Comparison of ENCODE assay signal across 8 cellular contexts in the genomic region with DNA sequence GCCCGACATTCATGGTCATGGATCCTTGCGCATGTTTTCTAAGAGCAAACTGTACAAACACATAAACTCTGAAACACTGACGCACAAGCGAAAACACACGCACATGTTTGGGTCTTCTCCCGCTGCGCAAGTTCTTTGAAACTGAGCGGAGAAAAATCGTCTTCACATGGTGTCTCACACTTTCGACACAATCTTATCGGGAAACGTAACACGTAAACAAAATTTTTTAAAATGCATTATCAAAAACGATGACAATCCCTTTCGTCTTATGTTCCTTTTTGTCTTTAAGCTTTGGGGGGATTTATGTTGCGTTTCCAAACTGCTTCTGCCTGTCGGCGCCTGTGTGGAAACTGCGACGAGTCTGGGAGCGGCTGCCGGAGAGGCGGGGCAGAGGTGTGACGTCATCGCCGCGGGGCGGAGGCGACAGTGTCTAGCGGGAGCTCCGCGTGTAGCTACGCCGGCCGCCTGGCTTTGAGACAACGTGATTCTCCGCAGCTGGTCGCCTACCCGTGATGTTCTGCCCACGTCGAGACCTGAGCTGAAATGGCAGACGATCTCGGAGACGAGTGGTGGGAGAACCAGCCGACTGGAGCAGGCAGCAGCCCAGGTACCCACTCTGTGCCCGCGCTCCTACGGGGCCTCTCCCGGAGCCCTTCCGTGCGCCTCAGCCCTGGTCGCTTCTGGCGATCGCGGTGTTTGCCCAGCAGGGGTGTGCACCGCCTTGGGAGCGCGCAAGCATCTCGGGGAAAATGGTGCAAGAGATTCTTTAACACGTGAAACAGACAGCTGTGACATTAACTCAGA. TPM values are rescaled to one million over a fixed set of nuclear protein-coding genes. Genes with fewer than 3 reads are reported as not detected.
DNase-seq lines count a peak whose midpoint lies in the region; ATAC-seq, FAIRE-seq and TF ChIP-seq lines count a peak whose summit lies in the region.

A gene (plus strand): TSS at position 426 of the 804 bp plus-strand sequence.

- peak; percentile 32 for TF ChIP-seq CTCF in Loucy (conservative IDR thresholded peaks at IDR 0.05; ENCODE audit: low read length)

- peak within 1 kb of the TSS; percentile 92 for H3K4me3 Mint-ChIP-seq in natural killer cell treated with Interleukin-12 subunit alpha and Interleukin-12 subunit beta and Interleukin-15 and Interleukin-18, amount 100 ng/mL, for 72 hours

- DNase-seq in H54 (ENCODE audit: insufficient read length, low spot score) = peak; percentile 67
- DNase-seq in activated T-helper 9 cell treated with anti-CD3 and anti-CD28 coated beads, Interleukin-2, amount 50 U/mL, for 16 hours (ENCODE audit: low read depth) = peak; percentile 94
- peak; percentile 92 for DNase-seq in fibroblast of peridontal ligament (ENCODE audit: extremely low read depth)
- peak; percentile 94 for DNase-seq in natural killer cell treated with Interleukin-12 subunit alpha and Interleukin-12 subunit beta and Interleukin-15 and Interleukin-18, amount 100 ng/mL, for 72 hours (ENCODE audit: low spot score)
- peak; percentile 98 for DNase-seq in stimulated activated naive CD8-positive, alpha-beta T cell treated with anti-CD3 and anti-CD28 coated beads, Interleukin-15, Interleukin-2, amounts not matched to agents 100 U/mL and 50 U/mL, for 24 hours

- H3K27me3 Mint-ChIP-seq in natural killer cell treated with Interleukin-12 subunit alpha and Interleukin-12 subunit beta and Interleukin-15 and Interleukin-18, amount 100 ng/mL, for 72 hours = peaks cover 0 to under 1% of the 10 kb centered on the region in 2 donors

- no peaks in the 10 kb centered on the region for H3K9me3 Mint-ChIP-seq in natural killer cell treated with Interleukin-12 subunit alpha and Interleukin-12 subunit beta and Interleukin-15 and Interleukin-18, amount 100 ng/mL, for 72 hours

- H4K20me1 ChIP-seq in Loucy (ENCODE audit: insufficient read depth, low read length, poor library complexity, severe bottlenecking) = no peaks in the 10 kb centered on the region

- peak within 1 kb of the TSS; percentile 76 for H3K4me2 ChIP-seq in Loucy (ENCODE audit: low read depth, low read length, poor library complexity, severe bottlenecking)

- H3K36me3 ChIP-seq in ES-I3 (ENCODE audit: insufficient read depth, low read length) (no peaks in the 10 kb centered on the region; the same call in 1 of the 2 replicates), Loucy (ENCODE audit: insufficient read depth, low read length) (no peaks in the 10 kb centered on the region)

- no peaks in the 10 kb centered on the region for H3K9me3 ChIP-seq in ES-I3 (ENCODE audit: control insufficient read depth, insufficient read depth, low read length)
- H3K9me3 ChIP-seq in Loucy (ENCODE audit: insufficient read depth, low read depth, low read length) = no peaks in the 10 kb centered on the region

- peak within 1 kb of the TSS; percentile 80 to 94 for H3K27ac Mint-ChIP-seq in natural killer cell treated with Interleukin-12 subunit alpha and Interleukin-12 subunit beta and Interleukin-15 and Interleukin-18, amount 100 ng/mL, for 72 hours

- no peaks in the 10 kb centered on the region for H3K9me2 ChIP-seq in Loucy (replicated peaks; ENCODE audit: low read depth, low read length)

- H3K27me3 ChIP-seq in Loucy (ENCODE audit: insufficient read depth, low read length, poor library complexity, severe bottlenecking) = no peaks in the 10 kb centered on the region

- H3K4me3 ChIP-seq in Loucy (ENCODE audit: low read length, poor library complexity, severe bottlenecking) = peak within 1 kb of the TSS; percentile 88

- TF ChIP-seq POLR2A in H54 (IDR thresholded peaks at IDR 0.05; ENCODE audit: low read depth, low read length) (peak; percentile 87), Raji (IDR thresholded peaks at IDR 0.05; ENCODE audit: insufficient read depth, low read depth, low read length) (peak; percentile 97)

- FAIRE-seq in H54 (lab: Jason Lieb, UNC) = peak; percentile 93

- peak within 1 kb of the TSS; percentile 94 for H3K9ac ChIP-seq in ES-I3 (ENCODE audit: low read depth, low read length)
- H3K9ac ChIP-seq in Loucy (ENCODE audit: low read depth, low read length, poor library complexity, severe bottlenecking) = peak within 1 kb of the TSS; percentile 80

- peaks cover 23 to 25% of the 10 kb centered on the region in 2 donors for H3K4me1 Mint-ChIP-seq in natural killer cell treated with Interleukin-12 subunit alpha and Interleukin-12 subunit beta and Interleukin-15 and Interleukin-18, amount 100 ng/mL, for 72 hours (ENCODE audit: low read depth in 2 of 2)

- ATAC-seq in natural killer cell treated with Interleukin-12 subunit alpha and Interleukin-12 subunit beta and Interleukin-15 and Interleukin-18, amount 100 ng/mL, for 72 hours = peak; percentile 96 to 97
- peak; percentile 95 for ATAC-seq in stimulated activated naive CD8-positive, alpha-beta T cell treated with anti-CD3 and anti-CD28 coated beads, Interleukin-15, Interleukin-2, amounts not matched to agents 100 U/mL and 50 U/mL, for 24 hours

- peak within 1 kb of the TSS; percentile 99 for H2AFZ ChIP-seq in Loucy (ENCODE audit: low read length)

- peaks cover 8% of the 10 kb centered on the region; the same call in 1 of the 2 replicates for H3K79me2 ChIP-seq in Loucy (ENCODE audit: insufficient read depth, low read length)

- H3K4me1 ChIP-seq in ES-I3 (ENCODE audit: insufficient read depth, low read length) = no peaks in the 10 kb centered on the region
- H3K4me1 ChIP-seq in Loucy (ENCODE audit: insufficient read depth, low read length, poor library complexity, severe bottlenecking) = peaks cover 19% of the 10 kb centered on the region

- H3F3A ChIP-seq in Loucy (ENCODE audit: low read depth) = no peaks in the 10 kb centered on the region

- no peaks in the 10 kb centered on the region for H3K36me3 Mint-ChIP-seq in natural killer cell treated with Interleukin-12 subunit alpha and Interleukin-12 subunit beta and Interleukin-15 and Interleukin-18, amount 100 ng/mL, for 72 hours

RNA-seq across cellular contexts. Expression of the gene that starts here (rescaled TPM):
- total RNA-seq in natural killer cell treated with Interleukin-12 subunit alpha and Interleukin-12 subunit beta and Interleukin-15 and Interleukin-18, amount 100 ng/mL, for 72 hours = 10 to 100 TPM; 35.7 to 67.8 TPM

Comparison
In these comparisons a context has a peak if more than half of its experiments do, and no peak if none do; other contexts are left out.
1. Peak in every context shown above with its lines: DNase-seq, ATAC-seq and H3K4me3 ChIP-seq.